Comparison of ENCODE assay signal across 23 cellular contexts in the genomic region with DNA sequence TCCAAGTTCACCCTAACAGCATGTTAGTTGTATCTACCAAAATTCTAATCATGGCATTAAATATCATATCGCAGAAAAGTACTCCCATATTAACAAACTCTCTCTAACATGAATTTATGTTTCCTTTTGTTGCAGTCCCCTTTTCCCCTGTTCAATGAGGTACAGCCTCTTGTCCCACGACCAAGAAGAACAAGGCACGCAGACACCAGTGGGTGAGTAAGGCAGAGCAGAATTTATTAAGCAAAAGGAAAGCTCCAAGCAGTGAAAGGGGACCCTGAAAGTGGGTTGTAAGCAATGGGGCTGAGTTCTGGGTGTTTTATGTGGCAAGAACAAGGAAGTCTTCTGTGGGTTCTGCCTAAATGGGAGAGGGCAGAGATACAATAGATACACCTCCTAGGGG.
"Had no signal": no experiment of that assay in that cellular context is flagged by ENCODE, and none has a peak within 500 bp of the region (broad histone marks: within the 10 kb centered on the region; RNA-seq: fewer than 3 reads in every experiment).

No MANE protein-coding gene starts in this region.

- H3K36me3 ChIP-seq: esophagus squamous epithelium, gastroesophageal sphincter, left lung, lower lobe of right lung, right lobe of liver, tibial artery, upper lobe of right lung, vagina had no signal

- H3K9me3 ChIP-seq: psoas muscle, right lobe of liver, tibial artery, vagina had no signal

- H3K4me1 Mint-ChIP-seq: immature natural killer cell; memory B cell; naive B cell; stimulated activated effector memory CD8-positive, alpha-beta T cell treated with anti-CD3 and anti-CD28 coated beads, Interleukin-12 subunit alpha, Interleukin-12 subunit beta, amount 100 ng/mL, for 72 hours had no signal

- H3K4me1 ChIP-seq: esophagus squamous epithelium, left lung, lower lobe of right lung, parathyroid adenoma, psoas muscle, right lobe of liver, upper lobe of right lung, vagina had no signal

- H3K27ac ChIP-seq: esophagus squamous epithelium, gastroesophageal sphincter, left lung, lower lobe of right lung, parathyroid adenoma, psoas muscle, right lobe of liver, tibial artery, upper lobe of right lung, vagina had no signal

- H3K27me3 Mint-ChIP-seq: dendritic cell treated with granulocyte-macrophage colony-stimulating factor and Interleukin-4, amounts not matched to agents 40 ng/mL and 50 ng/mL, for 4 days; effector memory CD8-positive, alpha-beta T cell; memory B cell; naive B cell; stimulated activated naive CD8-positive, alpha-beta T cell treated with anti-CD3 and anti-CD28 coated beads, Interleukin-15, Interleukin-2, amounts not matched to agents 100 ng/mL and 50 ng/mL, for 24 hours had no signal

- DNase-seq: effector memory CD8-positive, alpha-beta T cell; esophagus squamous epithelium; foreskin fibroblast; glutamatergic neuron; immature natural killer cell; left lung; lower lobe of right lung; naive B cell; nephron progenitor cell; psoas muscle; retina; right lobe of liver; stimulated activated CD4-positive, alpha-beta T cell treated with anti-CD3 and anti-CD28 coated beads, Interleukin-4, amount 100 ng/mL, for 1 hour; stimulated activated CD8-positive, alpha-beta memory T cell treated with anti-CD3 and anti-CD28 coated beads, Interleukin-4, amount 100 ng/mL, for 48 hours; tibial artery; upper lobe of right lung had no signal

- H3K9ac ChIP-seq: parathyroid adenoma had no signal

- H3K36me3 Mint-ChIP-seq: memory B cell; naive B cell; stimulated activated effector memory CD8-positive, alpha-beta T cell treated with anti-CD3 and anti-CD28 coated beads, Interleukin-12 subunit alpha, Interleukin-12 subunit beta, amount 100 ng/mL, for 72 hours had no signal

- H3K4me3 Mint-ChIP-seq: dendritic cell treated with granulocyte-macrophage colony-stimulating factor and Interleukin-4, amounts not matched to agents 40 ng/mL and 50 ng/mL, for 4 days; effector memory CD8-positive, alpha-beta T cell; immature natural killer cell; memory B cell; naive B cell; nephron progenitor cell; stimulated activated effector memory CD8-positive, alpha-beta T cell treated with anti-CD3 and anti-CD28 coated beads, Interleukin-12 subunit alpha, Interleukin-12 subunit beta, amount 100 ng/mL, for 72 hours; stimulated activated naive CD8-positive, alpha-beta T cell treated with anti-CD3 and anti-CD28 coated beads, Interleukin-15, Interleukin-2, amounts not matched to agents 100 ng/mL and 50 ng/mL, for 24 hours had no signal

- H3K27me3 ChIP-seq: esophagus squamous epithelium, gastroesophageal sphincter, left lung, right lobe of liver, tibial artery, upper lobe of right lung, vagina had no signal

- H3K4me3 ChIP-seq: esophagus squamous epithelium, gastroesophageal sphincter, left lung, lower lobe of right lung, psoas muscle, right lobe of liver, tibial artery, upper lobe of right lung, vagina had no signal

- H3K27ac Mint-ChIP-seq: dendritic cell treated with granulocyte-macrophage colony-stimulating factor and Interleukin-4, amounts not matched to agents 40 ng/mL and 50 ng/mL, for 4 days; effector memory CD8-positive, alpha-beta T cell; immature natural killer cell; memory B cell; naive B cell; nephron progenitor cell; stimulated activated effector memory CD8-positive, alpha-beta T cell treated with anti-CD3 and anti-CD28 coated beads, Interleukin-12 subunit alpha, Interleukin-12 subunit beta, amount 100 ng/mL, for 72 hours; stimulated activated naive CD8-positive, alpha-beta T cell treated with anti-CD3 and anti-CD28 coated beads, Interleukin-15, Interleukin-2, amounts not matched to agents 100 ng/mL and 50 ng/mL, for 24 hours had no signal
